Comparison of ENCODE assay signal across 15 cellular contexts in the genomic region with DNA sequence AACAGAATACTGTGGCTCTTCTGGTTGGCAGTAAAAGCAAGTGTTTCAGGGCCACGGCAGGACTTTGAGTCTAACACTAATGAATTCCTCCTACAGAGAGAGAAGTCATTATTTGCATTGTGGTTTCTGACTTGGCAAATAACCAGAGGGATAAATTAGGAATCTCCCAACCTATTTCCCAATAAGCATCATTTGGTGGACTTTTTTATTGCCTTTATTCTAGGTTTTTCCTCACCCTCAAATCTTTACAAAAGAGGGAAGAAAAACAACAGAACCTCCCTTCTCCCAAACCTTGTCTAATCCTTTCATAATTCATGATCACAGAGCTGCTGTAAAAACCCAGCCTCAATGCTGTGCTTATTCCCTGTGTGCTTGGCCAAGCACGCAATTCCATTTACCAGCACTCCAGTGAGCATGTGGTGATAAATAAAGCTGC.
DNase-seq lines count a peak whose midpoint lies in the region; ATAC-seq and TF ChIP-seq lines count a peak whose summit lies in the region.
"Had no signal": no experiment of that assay in that cellular context is flagged by ENCODE, and none has a peak within 500 bp of the region (broad histone marks: within the 10 kb centered on the region; RNA-seq: fewer than 3 reads in every experiment).

No MANE protein-coding gene starts in this region.

- H3K36me3 Mint-ChIP-seq in activated naive CD4-positive, alpha-beta T cell treated with anti-CD3 and anti-CD28 coated beads, Interleukin-2, amount 50 U/mL, for 72 hours, result no peaks in the 10 kb centered on the region

- H3K9me3 Mint-ChIP-seq in activated naive CD4-positive, alpha-beta T cell treated with anti-CD3 and anti-CD28 coated beads, Interleukin-2, amount 50 U/mL, for 72 hours, result no peaks in the 10 kb centered on the region

- ATAC-seq in activated naive CD4-positive, alpha-beta T cell treated with anti-CD3 and anti-CD28 coated beads, Interleukin-2, amount 50 U/mL, for 72 hours, result no peak
- ATAC-seq: HCT116, K562, mucosa of descending colon, Right ventricle myocardium inferior had no signal

- H3K27ac Mint-ChIP-seq in activated naive CD4-positive, alpha-beta T cell treated with anti-CD3 and anti-CD28 coated beads, Interleukin-2, amount 50 U/mL, for 72 hours, result no peak overlapping the region

- H3K4me3 ChIP-seq in fibroblast of mammary gland (ENCODE audit: control insufficient read depth, low read depth, low read length) (no peak overlapping the region), retinal pigment epithelial cell (ENCODE audit: low read length) (no peak overlapping the region)
- H3K4me3 ChIP-seq: K562, mucosa of descending colon, right lobe of liver had no signal

- no peak for TF ChIP-seq CTCF in fibroblast of mammary gland (conservative IDR thresholded peaks at IDR 0.05; ENCODE audit: control insufficient read depth, insufficient read depth, low read depth, low read length)
- no peak for TF ChIP-seq CTCF in retinal pigment epithelial cell (conservative IDR thresholded peaks at IDR 0.05; ENCODE audit: low read depth, low read length)

- DNase-seq in NCI-H1417 (lab: John Stamatoyannopoulos, UW) (peak in 2 of 3 experiments; percentile 1 to 53), NCI-H1417 treated with DMSO at 0.1 percent for 48 hours (lab: John Stamatoyannopoulos, UW) (no peak), NCI-H526 (lab: John Stamatoyannopoulos, UW) (peak; percentile 65 to 69), fibroblast of mammary gland (ENCODE audit: low read depth) (peak; percentile 35), retinal pigment epithelial cell (ENCODE audit: low read depth) (peak; percentile 19), NCI-H226 (no peak), COR-L47 (lab: John Stamatoyannopoulos, UW) (no peak)
- DNase-seq in activated naive CD4-positive, alpha-beta T cell treated with anti-CD3 and anti-CD28 coated beads, Interleukin-2, amount 50 U/mL, for 72 hours (ENCODE audit: low spot score in 2 of 2), result no peak
- DNase-seq: amniotic stem cell, mucosa of descending colon, NCI-H510A, right lobe of liver had no signal

Comparison
In these comparisons a context has a peak if more than half of its experiments do, and no peak if none do; other contexts are left out.
1. DNase-seq: peak in NCI-H1417 (2 of 3), NCI-H526 (2 of 2), fibroblast of mammary gland (single experiment) and retinal pigment epithelial cell (single experiment); none in NCI-H1417 treated with DMSO at 0.1 percent for 48 hours (single experiment), NCI-H226 (single experiment), activated naive CD4-positive, alpha-beta T cell treated with anti-CD3 and anti-CD28 coated beads, Interleukin-2, amount 50 U/mL, for 72 hours (0 of 2) and COR-L47 (single experiment).